In the genomic region with DNA sequence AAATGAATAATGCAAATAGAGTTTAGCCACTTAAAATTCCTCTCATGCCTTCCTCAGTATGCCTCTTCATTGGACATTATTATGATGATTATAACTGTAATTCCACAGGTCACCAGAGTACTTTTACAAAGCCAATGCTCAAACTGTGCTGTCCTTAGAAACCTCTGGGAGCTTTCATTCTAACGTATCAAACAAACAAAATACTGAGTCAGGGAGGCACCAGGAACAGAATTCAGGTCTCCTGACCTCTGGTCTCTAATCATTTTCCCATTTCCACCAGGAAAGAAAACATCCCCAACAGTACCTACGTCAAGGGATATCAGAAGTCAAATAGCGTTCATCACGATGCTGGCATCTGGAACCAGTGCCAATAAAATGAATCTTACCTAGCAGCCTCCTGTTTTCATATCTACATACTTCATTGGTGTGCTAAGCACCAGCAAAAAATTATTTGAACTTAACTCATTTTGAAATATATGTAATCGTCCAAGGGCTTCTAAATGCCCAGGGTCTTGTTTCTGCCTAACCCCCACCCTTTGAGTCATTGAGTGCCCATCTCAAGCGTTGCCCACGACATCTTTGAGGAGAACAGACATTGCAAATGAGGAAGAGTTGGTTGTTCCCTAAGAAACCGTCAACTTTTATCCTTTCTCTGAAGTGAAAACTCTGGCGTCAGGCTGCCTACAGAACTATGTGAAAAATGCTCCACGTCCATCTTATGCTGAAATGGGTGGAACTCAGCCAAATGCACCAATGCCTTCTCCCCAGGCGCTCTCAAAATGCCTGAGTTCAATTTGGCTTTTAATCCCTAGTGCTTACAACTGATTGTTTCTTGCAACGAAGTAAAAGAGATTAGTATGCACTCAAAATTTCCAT, we compare ENCODE assay signal across 8 cellular contexts. TPM values are rescaled to one million over a fixed set of nuclear protein-coding genes. Genes with fewer than 3 reads are reported as not detected.
A peak's percentile ranks its signal among the peaks of the same experiment; 100 is the strongest.
DNase-seq lines count a peak whose midpoint lies in the region; ATAC-seq and TF ChIP-seq lines count a peak whose summit lies in the region.
"Had no signal": no experiment of that assay in that cellular context is flagged by ENCODE, and none has a peak within 500 bp of the region (broad histone marks: within the 10 kb centered on the region; RNA-seq: fewer than 3 reads in every experiment).

No MANE protein-coding gene starts in this region.

- H3K4me1 ChIP-seq in duodenal mucosa (ENCODE audit: control insufficient read depth in 1 of 2, insufficient read depth in 2 of 2, low read length in 2 of 2) (peaks cover 7 to 8% of the 10 kb centered on the region in 2 donors), liver (ENCODE audit: control insufficient read depth in 4 of 4, insufficient read depth in 4 of 4, low read length in 3 of 4) (no peaks in the 10 kb centered on the region), suprapubic skin (peaks cover 7% of the 10 kb centered on the region), testis (peaks cover 12% of the 10 kb centered on the region)

- TF ChIP-seq RAD21 in liver (IDR thresholded peaks at IDR 0.05), result peak in 1 of 2 donors; percentile 29

- no peak for TF ChIP-seq EP300 in suprapubic skin (IDR thresholded peaks at IDR 0.05)

- intact Hi-C loops in testis (cut with DNase I; ENCODE audit: low total_unique reads), result no loop called here

- H3K9me3 ChIP-seq in duodenal mucosa (ENCODE audit: control insufficient read depth in 1 of 2, low read length in 2 of 2) (no peaks in the 10 kb centered on the region), liver (ENCODE audit: control insufficient read depth in 4 of 4, low read length in 3 of 4) (no peaks in the 10 kb centered on the region), suprapubic skin (no peaks in the 10 kb centered on the region), testis (no peaks in the 10 kb centered on the region)

- H3K27me3 ChIP-seq in duodenal mucosa (ENCODE audit: control insufficient read depth in 1 of 2, insufficient read depth in 2 of 2, low read length in 2 of 2) (no peaks in the 10 kb centered on the region), liver (ENCODE audit: control insufficient read depth in 4 of 4, insufficient read depth in 4 of 4, low read length in 3 of 4) (no peaks in the 10 kb centered on the region), suprapubic skin (no peaks in the 10 kb centered on the region), testis (no peaks in the 10 kb centered on the region)

- ATAC-seq in GM21528 (IDR thresholded peaks at IDR 0.05; ENCODE audit: low FRiP score, unreplicated experiment), result no peak

- H3K9ac ChIP-seq in duodenal mucosa (ENCODE audit: low read depth in 1 of 2, low read length in 2 of 2), result no peak overlapping the region
- H3K9ac ChIP-seq in liver (ENCODE audit: low read depth in 1 of 2, low read length in 2 of 2), result no peak overlapping the region

- DNase-seq in NCI-H226, result peak; percentile 95
- DNase-seq in suprapubic skin (ENCODE audit: low spot score in 2 of 2), result no peak
- DNase-seq in activated effector memory CD4-positive, alpha-beta T cell treated with Interleukin-2 at 50 U/mL for 16 hours, result no peak
- no peak for DNase-seq in testis
- DNase-seq: NCI-H446 treated with DMSO at 0.1 percent for 48 hours had no signal

- H3K27ac ChIP-seq in duodenal mucosa (ENCODE audit: low read depth, low read length), result peak overlapping the region; percentile 11
- peak overlapping the region in 1 of 2 donors; percentile 16 for H3K27ac ChIP-seq in liver (ENCODE audit: low read depth in 1 of 2, low read length in 2 of 2)
- H3K27ac ChIP-seq in suprapubic skin, result peak overlapping the region; percentile 35
- no peak overlapping the region for H3K27ac ChIP-seq in testis

- TF ChIP-seq POLR2A in suprapubic skin (IDR thresholded peaks at IDR 0.05) (no peak), testis (IDR thresholded peaks at IDR 0.05) (no peak)

- no peak overlapping the region for H3K4me3 ChIP-seq in duodenal mucosa (ENCODE audit: low read depth in 1 of 2, low read length in 2 of 2)
- no peak overlapping the region for H3K4me3 ChIP-seq in liver (ENCODE audit: low read depth in 1 of 3, low read length in 3 of 3)
- H3K4me3 ChIP-seq in suprapubic skin, result no peak overlapping the region
- no peak overlapping the region for H3K4me3 ChIP-seq in testis

- TF ChIP-seq CTCF in liver (IDR thresholded peaks at IDR 0.05; ENCODE audit: low read depth, low read length, missing input control), result no peak
- TF ChIP-seq CTCF in suprapubic skin (IDR thresholded peaks at IDR 0.05), result no peak
- TF ChIP-seq CTCF in testis (IDR thresholded peaks at IDR 0.05), result peak in 1 of 3 experiments; percentile 11

- H3K36me3 ChIP-seq in duodenal mucosa (ENCODE audit: control insufficient read depth in 1 of 2, insufficient read depth in 2 of 2, low read length in 2 of 2) (peaks cover 31 to 39% of the 10 kb centered on the region in 2 donors), liver (ENCODE audit: control insufficient read depth in 4 of 4, insufficient read depth in 3 of 4, low read depth in 1 of 4, low read length in 3 of 4) (peaks cover 2 to 23% (median 11%) of the 10 kb centered on the region in 4 donors), suprapubic skin (peaks cover 32% of the 10 kb centered on the region), testis (ENCODE audit: low read depth, missing control alignments) (no peaks in the 10 kb centered on the region)

- 75% methylated on average over 12 of the region's 12 CpGs for WGBS in liver
- WGBS in suprapubic skin, result 63% methylated on average over 12 of the region's 12 CpGs
- WGBS in testis, 2 donors, result 70 to 73% methylated on average over 12 of the region's 12 CpGs

TF ChIP-seq in liver, 16 proteins besides CTCF, POLR2A, EP300 and RAD21:
- TF ChIP-seq FOXA2 (IDR thresholded peaks at IDR 0.05) (no peak), HNF4A (conservative IDR thresholded peaks at IDR 0.05) (no peak), EGR1 (IDR thresholded peaks at IDR 0.05; ENCODE audit: low read depth in 2 of 2) (no peak), TAF1 (conservative IDR thresholded peaks at IDR 0.05) (no peak), JUND (IDR thresholded peaks at IDR 0.05) (no peak), SP1 (IDR thresholded peaks at IDR 0.05) (no peak), HNF4G (IDR thresholded peaks at IDR 0.05) (no peak), RXRA (IDR thresholded peaks at IDR 0.05) (no peak), YY1 (IDR thresholded peaks at IDR 0.05) (peak; percentile 46), GABPA (IDR thresholded peaks at IDR 0.05 in 1 of 2, conservative IDR thresholded peaks at IDR 0.05 in 1 of 2) (no peak), NR2F2 (IDR thresholded peaks at IDR 0.05) (peak; percentile 74), FOXA1 (IDR thresholded peaks at IDR 0.05) (no peak)
- TF ChIP-seq, protein P1, sequence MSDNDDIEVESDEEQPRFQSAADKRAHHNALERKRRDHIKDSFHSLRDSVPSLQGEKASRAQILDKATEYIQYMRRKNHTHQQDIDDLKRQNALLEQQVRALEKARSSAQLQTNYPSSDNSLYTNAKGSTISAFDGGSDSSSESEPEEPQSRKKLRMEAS (IDR thresholded peaks at IDR 0.05), result no peak
- TF ChIP-seq, protein P2, sequence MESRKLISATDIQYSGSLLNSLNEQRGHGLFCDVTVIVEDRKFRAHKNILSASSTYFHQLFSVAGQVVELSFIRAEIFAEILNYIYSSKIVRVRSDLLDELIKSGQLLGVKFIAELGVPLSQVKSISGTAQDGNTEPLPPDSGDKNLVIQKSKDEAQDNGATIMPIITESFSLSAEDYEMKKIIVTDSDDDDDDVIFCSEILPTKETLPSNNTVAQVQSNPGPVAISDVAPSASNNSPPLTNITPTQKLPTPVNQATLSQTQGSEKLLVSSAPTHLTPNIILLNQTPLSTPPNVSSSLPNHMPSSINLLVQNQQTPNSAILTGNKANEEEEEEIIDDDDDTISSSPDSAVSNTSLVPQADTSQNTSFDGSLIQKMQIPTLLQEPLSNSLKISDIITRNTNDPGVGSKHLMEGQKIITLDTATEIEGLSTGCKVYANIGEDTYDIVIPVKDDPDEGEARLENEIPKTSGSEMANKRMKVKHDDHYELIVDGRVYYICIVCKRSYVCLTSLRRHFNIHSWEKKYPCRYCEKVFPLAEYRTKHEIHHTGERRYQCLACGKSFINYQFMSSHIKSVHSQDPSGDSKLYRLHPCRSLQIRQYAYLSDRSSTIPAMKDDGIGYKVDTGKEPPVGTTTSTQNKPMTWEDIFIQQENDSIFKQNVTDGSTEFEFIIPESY (IDR thresholded peaks at IDR 0.05), result no peak
- TF ChIP-seq, protein P3, sequence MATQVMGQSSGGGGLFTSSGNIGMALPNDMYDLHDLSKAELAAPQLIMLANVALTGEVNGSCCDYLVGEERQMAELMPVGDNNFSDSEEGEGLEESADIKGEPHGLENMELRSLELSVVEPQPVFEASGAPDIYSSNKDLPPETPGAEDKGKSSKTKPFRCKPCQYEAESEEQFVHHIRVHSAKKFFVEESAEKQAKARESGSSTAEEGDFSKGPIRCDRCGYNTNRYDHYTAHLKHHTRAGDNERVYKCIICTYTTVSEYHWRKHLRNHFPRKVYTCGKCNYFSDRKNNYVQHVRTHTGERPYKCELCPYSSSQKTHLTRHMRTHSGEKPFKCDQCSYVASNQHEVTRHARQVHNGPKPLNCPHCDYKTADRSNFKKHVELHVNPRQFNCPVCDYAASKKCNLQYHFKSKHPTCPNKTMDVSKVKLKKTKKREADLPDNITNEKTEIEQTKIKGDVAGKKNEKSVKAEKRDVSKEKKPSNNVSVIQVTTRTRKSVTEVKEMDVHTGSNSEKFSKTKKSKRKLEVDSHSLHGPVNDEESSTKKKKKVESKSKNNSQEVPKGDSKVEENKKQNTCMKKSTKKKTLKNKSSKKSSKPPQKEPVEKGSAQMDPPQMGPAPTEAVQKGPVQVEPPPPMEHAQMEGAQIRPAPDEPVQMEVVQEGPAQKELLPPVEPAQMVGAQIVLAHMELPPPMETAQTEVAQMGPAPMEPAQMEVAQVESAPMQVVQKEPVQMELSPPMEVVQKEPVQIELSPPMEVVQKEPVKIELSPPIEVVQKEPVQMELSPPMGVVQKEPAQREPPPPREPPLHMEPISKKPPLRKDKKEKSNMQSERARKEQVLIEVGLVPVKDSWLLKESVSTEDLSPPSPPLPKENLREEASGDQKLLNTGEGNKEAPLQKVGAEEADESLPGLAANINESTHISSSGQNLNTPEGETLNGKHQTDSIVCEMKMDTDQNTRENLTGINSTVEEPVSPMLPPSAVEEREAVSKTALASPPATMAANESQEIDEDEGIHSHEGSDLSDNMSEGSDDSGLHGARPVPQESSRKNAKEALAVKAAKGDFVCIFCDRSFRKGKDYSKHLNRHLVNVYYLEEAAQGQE (IDR thresholded peaks at IDR 0.05), result no peak
- TF ChIP-seq, protein P4, sequence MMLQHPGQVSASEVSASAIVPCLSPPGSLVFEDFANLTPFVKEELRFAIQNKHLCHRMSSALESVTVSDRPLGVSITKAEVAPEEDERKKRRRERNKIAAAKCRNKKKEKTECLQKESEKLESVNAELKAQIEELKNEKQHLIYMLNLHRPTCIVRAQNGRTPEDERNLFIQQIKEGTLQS (IDR thresholded peaks at IDR 0.05), result no peak

RNA-seq across cellular contexts. Expression of a gene that starts 37.8 kb away (rescaled TPM):
- 10 to 100 TPM in 1 of 2 donors, 1 to 10 TPM in 1; 7.8 to 15.7 TPM for total RNA-seq in liver
- polyA plus RNA-seq in liver, result 10 to 100 TPM in 1 of 2 donors, 1 to 10 TPM in 1; 7.5 to 16.8 TPM
- total RNA-seq in suprapubic skin, result 10 to 100 TPM; 18.3 to 29.8 (median 22.4) TPM
- total RNA-seq in testis, result 10 to 100 TPM; 31.8 to 67.0 TPM
- polyA plus RNA-seq in testis (ENCODE audit: insufficient read depth, low read depth, low replicate concordance), result 21.0 TPM

Comparison
In these comparisons a context has a peak if more than half of its experiments do, and no peak if none do; other contexts are left out.
1. H3K27ac ChIP-seq: peak in duodenal mucosa (single experiment) and suprapubic skin (single experiment); none in testis (0 of 2).